Comparison of ENCODE assay signal across 13 cellular contexts in the genomic region with DNA sequence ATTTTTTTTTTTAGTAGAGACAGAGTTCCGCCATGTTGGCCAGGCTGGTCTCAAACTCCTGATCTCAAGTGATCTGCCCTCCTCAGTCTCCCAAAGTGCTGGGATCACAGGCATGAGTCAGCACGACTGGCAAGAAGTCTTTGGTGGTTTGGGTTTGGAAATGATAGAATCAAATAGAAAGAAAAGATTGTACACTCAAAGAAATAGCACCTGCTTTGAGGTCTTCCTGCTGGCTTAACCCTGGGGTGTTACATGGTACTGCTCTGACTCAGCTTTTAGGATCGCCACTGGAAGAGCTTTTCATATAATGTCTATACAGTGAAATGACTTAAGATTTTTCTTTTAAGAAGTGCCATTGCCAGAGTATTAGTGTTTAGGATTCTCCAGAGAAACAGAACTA. TPM values are rescaled to one million over a fixed set of nuclear protein-coding genes. Genes with fewer than 3 reads are reported as not detected.
DNase-seq lines count a peak whose midpoint lies in the region; ATAC-seq, FAIRE-seq and TF ChIP-seq lines count a peak whose summit lies in the region.
"Had no signal": no experiment of that assay in that cellular context is flagged by ENCODE, and none has a peak within 500 bp of the region (broad histone marks: within the 10 kb centered on the region; RNA-seq: fewer than 3 reads in every experiment).

No MANE protein-coding gene starts in this region.

- no peaks in the 10 kb centered on the region; the same call in 1 of the 2 replicates for H3K36me3 ChIP-seq in SJCRH30
- H3K36me3 ChIP-seq in body of pancreas (replicated peaks in 1 of 2; ENCODE audit: insufficient read depth in 1 of 2, low read depth in 2 of 2) = no peaks in the 10 kb centered on the region
- H3K36me3 ChIP-seq: BE2C, SJSA1 had no signal

- H3K27ac Mint-ChIP-seq in endothelial cell (ENCODE audit: unreplicated experiment) (peak overlapping the region; percentile 99), nephron (peak overlapping the region; percentile 13 to 96 (median 18))

- no peaks in the 10 kb centered on the region for H3K9me3 Mint-ChIP-seq in endothelial cell (ENCODE audit: unreplicated experiment)
- H3K9me3 Mint-ChIP-seq in nephron = no peaks in the 10 kb centered on the region

- peaks cover 32% of the 10 kb centered on the region for H3K4me1 ChIP-seq in SJCRH30
- H3K4me1 ChIP-seq in body of pancreas = no peaks in the 10 kb centered on the region
- H3K4me1 ChIP-seq: SJSA1 had no signal

- H3K27ac ChIP-seq in AG04450 (ENCODE audit: low read depth, low read length) = peak overlapping the region; percentile 96
- H3K27ac ChIP-seq in SJCRH30 = peak overlapping the region; percentile 93
- H3K27ac ChIP-seq in body of pancreas = no peak overlapping the region
- H3K27ac ChIP-seq: SJSA1 had no signal

- 79 to 81% methylated on average over 3 of the region's 3 CpGs for WGBS in body of pancreas, 2 donors

- H3K9me3 ChIP-seq in AG04450 (ENCODE audit: control insufficient read depth, insufficient read depth, low read length) (no peaks in the 10 kb centered on the region), SJCRH30 (replicated peaks) (no peaks in the 10 kb centered on the region), body of pancreas (no peaks in the 10 kb centered on the region)
- H3K9me3 ChIP-seq: BE2C, SJSA1 had no signal

- H3K4me3 Mint-ChIP-seq in endothelial cell (ENCODE audit: unreplicated experiment) (peak overlapping the region; percentile 88), nephron (peak overlapping the region in 1 of 3 experiments; percentile 56)
- H3K4me3 Mint-ChIP-seq: neural crest cell had no signal

- H3K27me3 ChIP-seq in AG04450 (ENCODE audit: control insufficient read depth, insufficient read depth, low read length) = no peaks in the 10 kb centered on the region
- H3K27me3 ChIP-seq in SJCRH30 = no peaks in the 10 kb centered on the region
- H3K27me3 ChIP-seq in body of pancreas = no peaks in the 10 kb centered on the region
- H3K27me3 ChIP-seq: BE2C, SJSA1 had no signal

- TF ChIP-seq CTCF in AG04450 (IDR thresholded peaks at IDR 0.05; ENCODE audit: low read depth, low read length) (no peak), endothelial cell (IDR thresholded peaks at IDR 0.05; ENCODE audit: unreplicated experiment) (no peak), nephron (IDR thresholded peaks at IDR 0.05; ENCODE audit: unreplicated experiment in 3 of 3) (no peak), body of pancreas (IDR thresholded peaks at IDR 0.05) (no peak)

- intact Hi-C loops in body of pancreas (cut with DNase I) = no loop called here

- CTCF ChIA-PET in AG04450 (lab: Charles Lee) = interaction anchor here (1.5 to 3.1 kb wide), 2 partner anchors 47 to 69 kb away, joined by 4 to 20 read pairs; no protein-coding TSS in a partner anchor

- H3K4me3 ChIP-seq in AG04450 (ENCODE audit: low read depth, low read length) (no peak overlapping the region), SJCRH30 (no peak overlapping the region), body of pancreas (no peak overlapping the region)
- H3K4me3 ChIP-seq: SJSA1 had no signal

- no peak for ATAC-seq in body of pancreas

- H3K27me3 Mint-ChIP-seq in endothelial cell (ENCODE audit: unreplicated experiment) (no peaks in the 10 kb centered on the region), nephron (ENCODE audit: low read depth) (peaks cover 11% of the 10 kb centered on the region)

- DNase-seq in AG04450 (ENCODE audit: low read depth, low spot score) = peak; percentile 67
- DNase-seq in SJCRH30 = peak; percentile 43 to 69
- no peak for DNase-seq in endothelial cell (ENCODE audit: low spot score)
- no peak for DNase-seq in RCC 7860 (ENCODE audit: low spot score)
- DNase-seq in amniotic stem cell (lab: John Stamatoyannopoulos, UW) = no peak
- DNase-seq in islet precursor cell = no peak
- DNase-seq in body of pancreas = no peak
- DNase-seq: activated CD4-positive, CD25-positive, alpha-beta regulatory T cell treated with anti-CD3 and anti-CD28 coated beads, Interleukin-2, amount 50 U/mL, for 72 hours; BE2C had no signal

- no peak for TF ChIP-seq POLR2A in body of pancreas (IDR thresholded peaks at IDR 0.05)

- FAIRE-seq in RCC 7860 (lab: Jason Lieb, UNC) = no peak
- FAIRE-seq: H1 had no signal

- H3K4me1 Mint-ChIP-seq in endothelial cell (ENCODE audit: unreplicated experiment) (peaks cover 84% of the 10 kb centered on the region), nephron (peaks cover 59% of the 10 kb centered on the region)

- H3K36me3 Mint-ChIP-seq in endothelial cell (ENCODE audit: low read depth, unreplicated experiment) (peaks cover 12% of the 10 kb centered on the region), nephron (ENCODE audit: low read depth) (no peaks in the 10 kb centered on the region)

- POLR2A ChIA-PET in AG04450 (lab: Yijun Ruan, JAX) = interaction anchor here (2.1 kb wide), 1 partner anchor 50 kb away, joined by 26 read pairs; a partner anchor contains a TSS

RNA-seq across cellular contexts. Expression of a gene that starts 50.2 kb away (rescaled TPM):
- 66.2 and 79.6 TPM in 2 replicates for polyA plus RNA-seq in AG04450 (2011; rRNA removed)
- polyA minus RNA-seq in AG04450 (2011; rRNA and poly(A)+ RNA removed) = 38.4 and 43.7 TPM in 2 replicates
- total RNA-seq in SJCRH30 (2014; rRNA removed; shearing (Covaris generic)) = 152 and 155 TPM in 2 replicates
- total RNA-seq in endothelial cell (ENCODE audit: unreplicated experiment) = 438 TPM
- 10 to 100 TPM in 1 of 2 donors, 1 to 10 TPM in 1; 9.6 to 13.2 TPM for total RNA-seq in body of pancreas

Comparison
In these comparisons a context has a peak if more than half of its experiments do, and no peak if none do; other contexts are left out.
1. DNase-seq: peak in AG04450 (single experiment) and SJCRH30 (2 of 2); none in endothelial cell (single experiment), RCC 7860 (single experiment), amniotic stem cell (single experiment), islet precursor cell (single experiment) and body of pancreas (0 of 4).
2. H3K27ac ChIP-seq: peak in AG04450 (single experiment) and SJCRH30 (single experiment); none in body of pancreas (0 of 4).
3. RNA of a gene that starts 50.2 kb away (total RNA-seq): 438 TPM in endothelial cell (single experiment) and 152 to 155 TPM in SJCRH30; 9.6 to 13.2 TPM in body of pancreas; every median in the first group is over 10 times any median in the second.